1 cellular context compared by ENCODE assay signal in genomic region chr6:147219463-147219862, GRCh38.
TF ChIP-seq lines count a peak whose summit lies in the region.

No MANE protein-coding gene starts in this region.

TF ChIP-seq in K562, 482 proteins besides CTCF, POLR2A, EP300 and RAD21 (continued from another document):
- TF ChIP-seq PATZ1 (CRISPR knock-in tag; IDR thresholded peaks at IDR 0.05; ENCODE audit: borderline replicate concordance) (no peak), MAFF (IDR thresholded peaks at IDR 0.05; ENCODE audit: low read length) (peak; percentile 19; the same call in 1 of the 2 replicates), ZNF354B (CRISPR knock-in tag; IDR thresholded peaks at IDR 0.05) (no peak), RBM14 (IDR thresholded peaks at IDR 0.05; ENCODE audit: borderline replicate concordance, insufficient read depth, low read depth, low read length) (no peak), NR3C1 (CRISPR knock-in tag; IDR thresholded peaks at IDR 0.05) (no peak), STAG1 (CRISPR knock-in tag; IDR thresholded peaks at IDR 0.05; ENCODE audit: borderline replicate concordance) (no peak), HDAC3 (IDR thresholded peaks at IDR 0.05; ENCODE audit: borderline replicate concordance, partially characterized antibody) (peak; percentile 26), CREBBP (IDR thresholded peaks at IDR 0.05; ENCODE audit: low read depth, low read length) (no peak), PTTG1 (tag; IDR thresholded peaks at IDR 0.05; ENCODE audit: low read depth) (no peak), RHOXF2B (CRISPR knock-in tag; conservative IDR thresholded peaks at IDR 0.05) (no peak), MLLT1 (IDR thresholded peaks at IDR 0.05) (peak; percentile 49 to 56; a peak in 3 of 4 replicates), ZNF316 (IDR thresholded peaks at IDR 0.05) (peak; percentile 90), AFF1 (IDR thresholded peaks at IDR 0.05; ENCODE audit: low read depth in 1 of 2, partially characterized antibody in 2 of 2) (no peak), C11orf30 (IDR thresholded peaks at IDR 0.05; ENCODE audit: low read depth) (peak; percentile 69), HIVEP1 (CRISPR knock-in tag; IDR thresholded peaks at IDR 0.05) (no peak), CLOCK (CRISPR knock-in tag; IDR thresholded peaks at IDR 0.05; ENCODE audit: borderline replicate concordance) (no peak), MAFG (tag; conservative IDR thresholded peaks at IDR 0.05) (0 out of 2 replicates have a peak, but pooled peaks have one; percentile 28)
